8 cellular contexts compared by ENCODE assay signal in genomic region chr9:136700959-136701664, GRCh38. TPM values are rescaled to one million over a fixed set of nuclear protein-coding genes. Genes with fewer than 3 reads are reported as not detected.
A peak's percentile ranks its signal among the peaks of the same experiment; 100 is the strongest.
DNase-seq lines count a peak whose midpoint lies in the region; FAIRE-seq and TF ChIP-seq lines count a peak whose summit lies in the region.

No MANE protein-coding gene starts in this region.

- peak; percentile 80 for FAIRE-seq in GM19239 (lab: Jason Lieb, UNC)

- no peaks in the 10 kb centered on the region for H3K9me3 ChIP-seq in vagina

- no peak overlapping the region for H3K27ac ChIP-seq in vagina

- peaks cover 7% of the 10 kb centered on the region for H3K4me1 ChIP-seq in vagina

- no peaks in the 10 kb centered on the region for H3K36me3 ChIP-seq in vagina

- intact Hi-C loops in vagina (cut with DNase I) = no loop called here

- no peaks in the 10 kb centered on the region for H3K27me3 ChIP-seq in vagina

- H3K4me3 ChIP-seq in vagina = no peak overlapping the region

- TF ChIP-seq POLR2A in vagina (IDR thresholded peaks at IDR 0.05) = no peak

- peak; percentile 68 for DNase-seq in GM19239 (ENCODE audit: insufficient read length, low spot score)
- peak; percentile 60 for DNase-seq in MV-4-11 (lab: John Stamatoyannopoulos, UW)
- peak; percentile 22 for DNase-seq in activated gamma-delta T cell treated with anti-CD3 and anti-CD28 coated beads, Interleukin-2, amount 50 U/mL, for 16 hours (ENCODE audit: low read depth)
- peak; percentile 86 for DNase-seq in stimulated activated CD4-positive, alpha-beta T cell treated with anti-CD3 and anti-CD28 coated beads, Interleukin-1b, Interleukin-23, amount 100 ng/mL, for 48 hours
- DNase-seq in NCI-H524 treated with DMSO at 0.1 percent for 48 hours (lab: John Stamatoyannopoulos, UW) = no peak
- DNase-seq in Ammon's horn (ENCODE audit: low spot score) = no peak
- DNase-seq in vagina (ENCODE audit: extremely low spot score in 2 of 2) = no peak
- DNase-seq in pons (ENCODE audit: low spot score) = no peak

- TF ChIP-seq CTCF in vagina (IDR thresholded peaks at IDR 0.05) = no peak

RNA-seq across cellular contexts. Expression of gene DIPK1B, which starts 11.3 kb away (rescaled TPM):
- total RNA-seq in vagina = 11.5 TPM

RNA-seq across cellular contexts. Expression of gene AGPAT2, which starts 13.9 kb away (rescaled TPM):
- 87.2 TPM for total RNA-seq in vagina

RNA-seq across cellular contexts. Expression of gene EGFL7, which starts 38.4 kb away (rescaled TPM):
- 272 TPM for total RNA-seq in vagina

RNA-seq across cellular contexts. Expression of gene LCN10, which starts 41.6 kb away (rescaled TPM):
- total RNA-seq in vagina = 8.3 TPM

RNA-seq across cellular contexts. Expression of gene LCN6, which starts 47.2 kb away (rescaled TPM):
- 17.9 TPM for total RNA-seq in vagina

Comparison
In these comparisons a context has a peak if more than half of its experiments do, and no peak if none do; other contexts are left out.
1. DNase-seq: peak in GM19239 (single experiment), MV-4-11 (single experiment), activated gamma-delta T cell treated with anti-CD3 and anti-CD28 coated beads, Interleukin-2, amount 50 U/mL, for 16 hours (single experiment) and stimulated activated CD4-positive, alpha-beta T cell treated with anti-CD3 and anti-CD28 coated beads, Interleukin-1b, Interleukin-23, amount 100 ng/mL, for 48 hours (single experiment); none in NCI-H524 treated with DMSO at 0.1 percent for 48 hours (single experiment), Ammon's horn (single experiment), vagina (0 of 2) and pons (single experiment).